1 cellular context compared by ENCODE assay signal in the genomic region with DNA sequence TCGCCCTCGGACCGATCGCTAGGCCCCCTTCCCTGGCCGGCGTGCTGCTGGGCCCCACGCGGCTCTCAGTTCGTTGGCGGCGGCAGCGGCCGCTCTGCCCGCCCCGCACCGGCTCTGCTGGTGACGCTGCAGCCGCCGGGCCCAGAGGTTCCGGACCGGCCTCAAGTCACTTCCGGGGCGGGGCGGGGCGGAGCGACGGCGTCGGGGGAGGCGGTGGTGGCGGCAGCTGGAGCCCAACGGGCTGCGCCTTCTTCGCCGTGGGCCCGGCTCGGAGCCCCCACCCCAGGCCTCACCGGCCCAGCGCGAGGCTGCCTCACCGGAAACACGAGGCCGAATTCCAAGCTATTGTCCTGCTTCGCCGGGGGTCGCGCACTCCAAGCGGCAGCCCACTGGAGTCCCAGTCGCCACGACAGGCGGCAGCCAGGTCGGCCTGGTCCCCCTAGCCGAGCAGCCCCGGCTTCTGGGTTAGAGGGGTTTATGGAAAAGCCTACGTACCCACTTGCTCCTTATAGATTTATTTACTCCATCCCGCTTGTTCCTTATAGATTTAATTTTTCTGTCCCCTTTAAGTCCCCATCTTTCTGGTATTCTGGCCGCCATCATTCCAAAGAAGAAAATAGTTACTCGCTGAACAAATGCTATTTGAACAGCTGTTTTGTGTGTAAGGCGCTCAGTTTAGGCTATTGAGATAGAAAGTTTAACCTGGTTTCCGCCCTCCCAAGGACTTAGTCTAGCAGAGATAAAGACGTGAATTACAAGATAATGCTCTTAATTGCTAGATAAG.
A peak's percentile ranks its signal among the peaks of the same experiment; 100 is the strongest.
TF ChIP-seq lines count a peak whose summit lies in the region.

A gene with protein sequence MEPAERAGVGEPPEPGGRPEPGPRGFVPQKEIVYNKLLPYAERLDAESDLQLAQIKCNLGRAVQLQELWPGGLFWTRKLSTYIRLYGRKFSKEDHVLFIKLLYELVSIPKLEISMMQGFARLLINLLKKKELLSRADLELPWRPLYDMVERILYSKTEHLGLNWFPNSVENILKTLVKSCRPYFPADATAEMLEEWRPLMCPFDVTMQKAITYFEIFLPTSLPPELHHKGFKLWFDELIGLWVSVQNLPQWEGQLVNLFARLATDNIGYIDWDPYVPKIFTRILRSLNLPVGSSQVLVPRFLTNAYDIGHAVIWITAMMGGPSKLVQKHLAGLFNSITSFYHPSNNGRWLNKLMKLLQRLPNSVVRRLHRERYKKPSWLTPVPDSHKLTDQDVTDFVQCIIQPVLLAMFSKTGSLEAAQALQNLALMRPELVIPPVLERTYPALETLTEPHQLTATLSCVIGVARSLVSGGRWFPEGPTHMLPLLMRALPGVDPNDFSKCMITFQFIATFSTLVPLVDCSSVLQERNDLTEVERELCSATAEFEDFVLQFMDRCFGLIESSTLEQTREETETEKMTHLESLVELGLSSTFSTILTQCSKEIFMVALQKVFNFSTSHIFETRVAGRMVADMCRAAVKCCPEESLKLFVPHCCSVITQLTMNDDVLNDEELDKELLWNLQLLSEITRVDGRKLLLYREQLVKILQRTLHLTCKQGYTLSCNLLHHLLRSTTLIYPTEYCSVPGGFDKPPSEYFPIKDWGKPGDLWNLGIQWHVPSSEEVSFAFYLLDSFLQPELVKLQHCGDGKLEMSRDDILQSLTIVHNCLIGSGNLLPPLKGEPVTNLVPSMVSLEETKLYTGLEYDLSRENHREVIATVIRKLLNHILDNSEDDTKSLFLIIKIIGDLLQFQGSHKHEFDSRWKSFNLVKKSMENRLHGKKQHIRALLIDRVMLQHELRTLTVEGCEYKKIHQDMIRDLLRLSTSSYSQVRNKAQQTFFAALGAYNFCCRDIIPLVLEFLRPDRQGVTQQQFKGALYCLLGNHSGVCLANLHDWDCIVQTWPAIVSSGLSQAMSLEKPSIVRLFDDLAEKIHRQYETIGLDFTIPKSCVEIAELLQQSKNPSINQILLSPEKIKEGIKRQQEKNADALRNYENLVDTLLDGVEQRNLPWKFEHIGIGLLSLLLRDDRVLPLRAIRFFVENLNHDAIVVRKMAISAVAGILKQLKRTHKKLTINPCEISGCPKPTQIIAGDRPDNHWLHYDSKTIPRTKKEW (N-terminal part only) (minus strand): TSS at position 96 of the 784 bp plus-strand sequence. CDS start 209 bp downstream, outside the sequence.

TF ChIP-seq in H1, 55 proteins besides CTCF, POLR2A, EP300 and RAD21 (continued from another document):
- no peak for TF ChIP-seq MAFK (IDR thresholded peaks at IDR 0.05; ENCODE audit: low read depth, low read length)
- no peak for TF ChIP-seq EZH2 (IDR thresholded peaks at IDR 0.05; ENCODE audit: low read depth, low read length, severe bottlenecking)
- TF ChIP-seq SAP30 (IDR thresholded peaks at IDR 0.05; ENCODE audit: insufficient read depth, insufficient replicate concordance, low read length) = no peak
- TF ChIP-seq NRF1 (IDR thresholded peaks at IDR 0.05; ENCODE audit: low read depth, low read length) = no peak
- TF ChIP-seq SP4 (IDR thresholded peaks at IDR 0.05; ENCODE audit: low read length) = no peak
- TF ChIP-seq RBBP5 (IDR thresholded peaks at IDR 0.05; ENCODE audit: borderline replicate concordance, low read depth, low read length) = 0 out of 2 replicates have a peak, but pooled peaks have one; percentile 61
- TF ChIP-seq, protein P1, sequence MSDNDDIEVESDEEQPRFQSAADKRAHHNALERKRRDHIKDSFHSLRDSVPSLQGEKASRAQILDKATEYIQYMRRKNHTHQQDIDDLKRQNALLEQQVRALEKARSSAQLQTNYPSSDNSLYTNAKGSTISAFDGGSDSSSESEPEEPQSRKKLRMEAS (IDR thresholded peaks at IDR 0.05) = peak; percentile 98
- TF ChIP-seq CHD2 (IDR thresholded peaks at IDR 0.05; ENCODE audit: low read length) = no peak
- TF ChIP-seq HDAC2 (IDR thresholded peaks at IDR 0.05; ENCODE audit: borderline replicate concordance in 1 of 2, low read depth in 2 of 2, low read length in 2 of 2) = peak in 1 of 2 experiments; percentile 37; a peak in 1 of 4 replicates
- TF ChIP-seq TEAD4 (IDR thresholded peaks at IDR 0.05; ENCODE audit: low read depth, low read length) = peak; percentile 94
- no peak for TF ChIP-seq CTBP2 (IDR thresholded peaks at IDR 0.05; ENCODE audit: borderline replicate concordance, insufficient read depth, insufficient read length, low read length)
- no peak for TF ChIP-seq FOSL1 (IDR thresholded peaks at IDR 0.05; ENCODE audit: insufficient read depth, low read depth, low read length)
